23 cellular contexts compared by ENCODE assay signal in genomic region chr1:18722270-18722669, GRCh38.
"Had no signal": no experiment of that assay in that cellular context is flagged by ENCODE, and none has a peak within 500 bp of the region (broad histone marks: within the 10 kb centered on the region; RNA-seq: fewer than 3 reads in every experiment).

No MANE protein-coding gene starts in this region.

- H3K9me3 Mint-ChIP-seq: memory B cell; natural killer cell treated with Interleukin-12 subunit alpha and Interleukin-12 subunit beta and Interleukin-15 and Interleukin-18, amount 100 ng/mL, for 72 hours had no signal

- DNase-seq: colonic mucosa; dermis blood vessel endothelial cell; erythroblast; foreskin keratinocyte; head of caudate nucleus; kidney; left cardiac atrium; left ventricle myocardium inferior; lower lobe of right lung; midbrain; occipital lobe; right lobe of liver; stimulated activated CD4-positive, alpha-beta T cell treated with anti-CD3 and anti-CD28 coated beads, Interleukin-1b, Interleukin-23, amount 100 ng/mL, for 48 hours; stimulated activated naive CD4-positive, alpha-beta T cell; stomach; substantia nigra; trophoblast cell had no signal

- H3K9ac ChIP-seq: parathyroid adenoma had no signal

- H3K27ac Mint-ChIP-seq: memory B cell; natural killer cell treated with Interleukin-12 subunit alpha and Interleukin-12 subunit beta and Interleukin-15 and Interleukin-18, amount 100 ng/mL, for 72 hours had no signal

- H3K79me2 ChIP-seq: hepatocyte, parathyroid adenoma had no signal

- H3K9me3 ChIP-seq: colonic mucosa, left ventricle myocardium inferior, lower lobe of right lung, prostate gland, right lobe of liver, stomach had no signal

- H3K27ac ChIP-seq: colonic mucosa, foreskin keratinocyte, hepatocyte, left ventricle myocardium inferior, lower lobe of right lung, parathyroid adenoma, prostate gland, right lobe of liver, stomach had no signal

- ATAC-seq: foreskin keratinocyte; left cardiac atrium; lower lobe of right lung; natural killer cell treated with Interleukin-12 subunit alpha and Interleukin-12 subunit beta and Interleukin-15 and Interleukin-18, amount 100 ng/mL, for 72 hours; right lobe of liver had no signal

- H3K4me2 ChIP-seq: hepatocyte had no signal

- H3K36me3 Mint-ChIP-seq: memory B cell; natural killer cell treated with Interleukin-12 subunit alpha and Interleukin-12 subunit beta and Interleukin-15 and Interleukin-18, amount 100 ng/mL, for 72 hours had no signal

- H3K36me3 ChIP-seq: colonic mucosa, left ventricle myocardium inferior, lower lobe of right lung, prostate gland, right lobe of liver, stomach had no signal

- H3K4me3 Mint-ChIP-seq: memory B cell; natural killer cell treated with Interleukin-12 subunit alpha and Interleukin-12 subunit beta and Interleukin-15 and Interleukin-18, amount 100 ng/mL, for 72 hours had no signal

- FAIRE-seq: endothelial cell of umbilical vein, kidney had no signal

- H3K4me3 ChIP-seq: colonic mucosa, hepatocyte, left ventricle myocardium inferior, lower lobe of right lung, prostate gland, right lobe of liver, stomach had no signal

- H3K4me1 ChIP-seq: colonic mucosa, foreskin keratinocyte, left ventricle myocardium inferior, lower lobe of right lung, parathyroid adenoma, prostate gland, right lobe of liver had no signal
